In the genomic region with DNA sequence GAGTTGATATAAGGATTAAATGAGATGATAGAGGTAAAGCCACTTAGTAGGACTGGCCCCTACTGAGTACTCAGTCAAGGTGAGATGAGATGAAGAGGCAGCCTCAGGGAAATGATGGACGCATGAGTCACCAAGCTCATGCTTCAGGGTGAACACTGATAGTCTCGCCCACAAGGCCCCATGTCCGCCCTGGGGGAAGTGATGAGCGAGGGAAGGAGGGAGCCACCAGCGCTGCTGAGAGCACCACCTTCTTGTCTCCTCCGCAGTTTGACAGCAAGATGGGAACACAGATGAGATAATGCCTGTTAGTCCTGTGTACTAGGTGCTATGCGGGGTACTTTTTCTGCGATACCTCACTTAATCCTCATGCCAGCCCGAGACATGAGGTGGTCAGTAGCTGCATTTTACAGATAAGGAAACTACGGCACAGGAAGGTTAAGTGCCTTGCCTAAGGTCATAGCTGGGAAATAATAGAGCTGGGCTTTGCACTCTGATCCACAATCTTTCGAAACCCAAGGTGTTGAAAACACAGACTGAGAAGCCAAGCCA, we compare ENCODE assay signal across 1 cellular context.
TF ChIP-seq lines count a peak whose summit lies in the region.

No MANE protein-coding gene starts in this region.

TF ChIP-seq in K562, 482 proteins besides CTCF, POLR2A, EP300 and RAD21 (continued from another document and continues in another):
- no peak for TF ChIP-seq CBX5 (IDR thresholded peaks at IDR 0.05; ENCODE audit: borderline replicate concordance, low read depth)
- no peak for TF ChIP-seq ZC3H4 (CRISPR knock-in tag; IDR thresholded peaks at IDR 0.05; ENCODE audit: borderline replicate concordance)
- TF ChIP-seq ZNF184 (CRISPR knock-in tag; IDR thresholded peaks at IDR 0.05): no peak
- TF ChIP-seq SMAD2 (IDR thresholded peaks at IDR 0.05; ENCODE audit: low read depth, low read length): no peak
- TF ChIP-seq ARID2 (IDR thresholded peaks at IDR 0.05): no peak
- TF ChIP-seq ZNF584 (CRISPR knock-in tag; IDR thresholded peaks at IDR 0.05; ENCODE audit: low read depth): peak; percentile 77
- no peak for TF ChIP-seq ZNF707 (CRISPR knock-in tag; conservative IDR thresholded peaks at IDR 0.05)
- TF ChIP-seq CCNT2 (IDR thresholded peaks at IDR 0.05; ENCODE audit: borderline replicate concordance, extremely low read depth, insufficient read length, low read depth, low read length): peak; percentile 59
- no peak for TF ChIP-seq NR2C2 (CRISPR knock-in tag; IDR thresholded peaks at IDR 0.05)
- peak; percentile 52; the same call in 1 of the 2 replicates for TF ChIP-seq NR2C2 (tag; IDR thresholded peaks at IDR 0.05)
- TF ChIP-seq HNRNPUL1 (IDR thresholded peaks at IDR 0.05; ENCODE audit: low read length): no peak
- no peak for TF ChIP-seq ARID4B (CRISPR knock-in tag; IDR thresholded peaks at IDR 0.05)
- no peak for TF ChIP-seq GTF2A2 (tag; IDR thresholded peaks at IDR 0.05)
- no peak for TF ChIP-seq FOXK1 (CRISPR knock-in tag; IDR thresholded peaks at IDR 0.05; ENCODE audit: borderline replicate concordance)
- TF ChIP-seq AFF4 (CRISPR knock-in tag; IDR thresholded peaks at IDR 0.05): no peak
- no peak for TF ChIP-seq PHF21A (IDR thresholded peaks at IDR 0.05; ENCODE audit: borderline replicate concordance, low read depth)
- TF ChIP-seq PKNOX1 (IDR thresholded peaks at IDR 0.05): peak; percentile 92
- no peak for TF ChIP-seq PTRF (tag; IDR thresholded peaks at IDR 0.05)
- TF ChIP-seq, protein P1, sequence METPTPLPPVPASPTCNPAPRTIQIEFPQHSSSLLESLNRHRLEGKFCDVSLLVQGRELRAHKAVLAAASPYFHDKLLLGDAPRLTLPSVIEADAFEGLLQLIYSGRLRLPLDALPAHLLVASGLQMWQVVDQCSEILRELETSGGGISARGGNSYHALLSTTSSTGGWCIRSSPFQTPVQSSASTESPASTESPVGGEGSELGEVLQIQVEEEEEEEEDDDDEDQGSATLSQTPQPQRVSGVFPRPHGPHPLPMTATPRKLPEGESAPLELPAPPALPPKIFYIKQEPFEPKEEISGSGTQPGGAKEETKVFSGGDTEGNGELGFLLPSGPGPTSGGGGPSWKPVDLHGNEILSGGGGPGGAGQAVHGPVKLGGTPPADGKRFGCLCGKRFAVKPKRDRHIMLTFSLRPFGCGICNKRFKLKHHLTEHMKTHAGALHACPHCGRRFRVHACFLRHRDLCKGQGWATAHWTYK (CRISPR knock-in tag; IDR thresholded peaks at IDR 0.05): no peak
- no peak for TF ChIP-seq HMGXB4 (CRISPR knock-in tag; IDR thresholded peaks at IDR 0.05)
- TF ChIP-seq KDM1A (IDR thresholded peaks at IDR 0.05): peak; percentile 86 to 88
- no peak for TF ChIP-seq IFI16 (CRISPR knock-in tag; IDR thresholded peaks at IDR 0.05)
- no peak for TF ChIP-seq CREBBP (IDR thresholded peaks at IDR 0.05; ENCODE audit: low read depth, low read length)
- TF ChIP-seq ARNT (IDR thresholded peaks at IDR 0.05): 0 out of 4 replicates have a peak, but pooled peaks of 1 of the 2 experiments have one; percentile 23
- TF ChIP-seq NRF1 (conservative IDR thresholded peaks at IDR 0.05 in 1 of 2, IDR thresholded peaks at IDR 0.05 in 1 of 2): peak in 1 of 2 experiments; percentile 18; a peak in 1 of 4 replicates
- no peak for TF ChIP-seq ZNF311 (CRISPR knock-in tag; IDR thresholded peaks at IDR 0.05)
- TF ChIP-seq ESRRB (CRISPR knock-in tag; IDR thresholded peaks at IDR 0.05; ENCODE audit: borderline replicate concordance): no peak
- peak; percentile 58; the same call in 1 of the 2 replicates for TF ChIP-seq TFAP4 (CRISPR knock-in tag; IDR thresholded peaks at IDR 0.05; ENCODE audit: borderline replicate concordance)
- TF ChIP-seq NELFE (IDR thresholded peaks at IDR 0.05; ENCODE audit: insufficient read depth, insufficient read length): no peak
- TF ChIP-seq SMARCE1 (IDR thresholded peaks at IDR 0.05): peak; percentile 77; the same call in 1 of the 2 replicates
- TF ChIP-seq LARP7 (IDR thresholded peaks at IDR 0.05): no peak
- TF ChIP-seq FOSL1 (tag; conservative IDR thresholded peaks at IDR 0.05): peak; percentile 98
- peak; percentile 86 for TF ChIP-seq TAL1 (IDR thresholded peaks at IDR 0.05)
- no peak for TF ChIP-seq FOXK2 (conservative IDR thresholded peaks at IDR 0.05 in 1 of 2, IDR thresholded peaks at IDR 0.05 in 1 of 2; ENCODE audit: low read depth in 2 of 2)
- TF ChIP-seq HMGN3 (IDR thresholded peaks at IDR 0.05; ENCODE audit: borderline replicate concordance, extremely low read depth, insufficient read length, low read depth, low read length): no peak
- TF ChIP-seq ZNF57 (CRISPR knock-in tag; IDR thresholded peaks at IDR 0.05): no peak
- TF ChIP-seq ZNF217 (CRISPR knock-in tag; IDR thresholded peaks at IDR 0.05): no peak
- TF ChIP-seq MTA3 (IDR thresholded peaks at IDR 0.05; ENCODE audit: borderline replicate concordance): no peak
- TF ChIP-seq JUND (IDR thresholded peaks at IDR 0.05; ENCODE audit: borderline replicate concordance, low read depth, low read length): peak; percentile 96
- TF ChIP-seq JUND (tag; IDR thresholded peaks at IDR 0.05; ENCODE audit: borderline replicate concordance, low read depth, low read length): peak; percentile 95; the same call in 2 of the 3 replicates
- no peak for TF ChIP-seq WHSC1 (IDR thresholded peaks at IDR 0.05; ENCODE audit: low read length)
- TF ChIP-seq BRD4 (IDR thresholded peaks at IDR 0.05): no peak
- TF ChIP-seq ZNF785 (CRISPR knock-in tag; IDR thresholded peaks at IDR 0.05): no peak
